ENCODE assay signal across 1 cellular context in genomic region chr5:146446861-146447733, GRCh38.
TF ChIP-seq lines count a peak whose summit lies in the region.

TSS of gene TCERG1 (plus strand) at chr5:146447333. CDS start at chr5:146447350, 17 bp downstream.

TF ChIP-seq in K562, 482 proteins besides CTCF, POLR2A, EP300 and RAD21 (continued from another document):
- TF ChIP-seq MLLT1 (IDR thresholded peaks at IDR 0.05): peak in 1 of 2 experiments; percentile 99; a peak in 2 of 4 replicates
- TF ChIP-seq PURB (CRISPR knock-in tag; IDR thresholded peaks at IDR 0.05; ENCODE audit: low read depth): no peak
- TF ChIP-seq KAT2B (IDR thresholded peaks at IDR 0.05; ENCODE audit: low read depth, low read length): no peak
- no peak for TF ChIP-seq NELFE (IDR thresholded peaks at IDR 0.05; ENCODE audit: insufficient read depth, insufficient read length)
- TF ChIP-seq ZC3H8 (IDR thresholded peaks at IDR 0.05): no peak
- TF ChIP-seq NFE2L1 (tag; IDR thresholded peaks at IDR 0.05; ENCODE audit: borderline replicate concordance, low read depth): no peak
- TF ChIP-seq RBM17 (IDR thresholded peaks at IDR 0.05; ENCODE audit: borderline replicate concordance, low read depth, low read length): no peak
- no peak for TF ChIP-seq ZNF699 (CRISPR knock-in tag; IDR thresholded peaks at IDR 0.05; ENCODE audit: insufficient replicate concordance)
- TF ChIP-seq STAT5A (IDR thresholded peaks at IDR 0.05; ENCODE audit: borderline replicate concordance, low read length): no peak; the same call in 1 of the 2 replicates
- TF ChIP-seq ZFP36 (IDR thresholded peaks at IDR 0.05; ENCODE audit: low read depth, low read length, partially characterized antibody): no peak
- TF ChIP-seq ZKSCAN8 (CRISPR knock-in tag; IDR thresholded peaks at IDR 0.05): peak; percentile 82
- 0 out of 2 replicates have a peak, but pooled peaks have one; percentile 6 for TF ChIP-seq KLF16 (IDR thresholded peaks at IDR 0.05)
- TF ChIP-seq ZNF449 (CRISPR knock-in tag; IDR thresholded peaks at IDR 0.05): no peak
- no peak for TF ChIP-seq ZNF445 (CRISPR knock-in tag; IDR thresholded peaks at IDR 0.05; ENCODE audit: low read depth)
- TF ChIP-seq HEY1 (CRISPR knock-in tag; IDR thresholded peaks at IDR 0.05; ENCODE audit: borderline replicate concordance): no peak
- no peak for TF ChIP-seq ATF2 (CRISPR knock-in tag; IDR thresholded peaks at IDR 0.05)
- TF ChIP-seq NONO (IDR thresholded peaks at IDR 0.05; ENCODE audit: low read depth in 2 of 2, low read length in 1 of 2): no peak
- peak; percentile 54; the same call in 1 of the 2 replicates for TF ChIP-seq GABPB1 (CRISPR knock-in tag; IDR thresholded peaks at IDR 0.05)
- peak; percentile 89 for TF ChIP-seq TBP (optimal IDR thresholded peaks at IDR 0.05; ENCODE audit: low read depth, low read length)
- TF ChIP-seq JUN (IDR thresholded peaks at IDR 0.05; ENCODE audit: borderline replicate concordance, low read depth, low read length): peak; percentile 82; the same call in 1 of the 2 replicates
- peak; percentile 83; the same call in 1 of the 2 replicates for TF ChIP-seq JUN (CRISPR knock-in tag; IDR thresholded peaks at IDR 0.05; ENCODE audit: borderline replicate concordance)
- TF ChIP-seq YY1 (IDR thresholded peaks at IDR 0.05; ENCODE audit: borderline replicate concordance in 1 of 3, control insufficient read depth in 1 of 3, extremely low read depth in 1 of 3, insufficient read depth in 3 of 3, insufficient read length in 1 of 3, insufficient replicate concordance in 2 of 3, low read depth in 1 of 3, low read length in 2 of 3): peak; percentile 82 to 94 (median 91)
- TF ChIP-seq XRCC4 (IDR thresholded peaks at IDR 0.05; ENCODE audit: extremely low read depth, insufficient read depth, insufficient read length): no peak
- peak; percentile 97; the same call in 1 of the 2 replicates for TF ChIP-seq ARID4B (CRISPR knock-in tag; IDR thresholded peaks at IDR 0.05)
- no peak for TF ChIP-seq HMGN3 (IDR thresholded peaks at IDR 0.05; ENCODE audit: borderline replicate concordance, extremely low read depth, insufficient read length, low read depth, low read length)
- peak; percentile 19 to 70; a peak in 3 of 4 replicates for TF ChIP-seq RCOR1 (IDR thresholded peaks at IDR 0.05; ENCODE audit: borderline replicate concordance in 1 of 2, low read depth in 2 of 2, low read length in 2 of 2)
- TF ChIP-seq TCF7 (IDR thresholded peaks at IDR 0.05; ENCODE audit: borderline replicate concordance): peak; percentile 21; the same call in 1 of the 2 replicates
- TF ChIP-seq ZNF764 (CRISPR knock-in tag; IDR thresholded peaks at IDR 0.05; ENCODE audit: low read depth): 0 out of 2 replicates have a peak, but pooled peaks have one; percentile 2
- peak in 1 of 2 experiments; percentile 85; a peak in 1 of 4 replicates for TF ChIP-seq FOXA3 (CRISPR knock-in tag; conservative IDR thresholded peaks at IDR 0.05 in 1 of 2, IDR thresholded peaks at IDR 0.05 in 1 of 2)
- TF ChIP-seq PPARD (CRISPR knock-in tag; IDR thresholded peaks at IDR 0.05): no peak
- no peak for TF ChIP-seq CHCHD3 (CRISPR knock-in tag; IDR thresholded peaks at IDR 0.05)
- peak; percentile 72 for TF ChIP-seq JUND (IDR thresholded peaks at IDR 0.05; ENCODE audit: borderline replicate concordance, low read depth, low read length)
- peak; percentile 63; the same call in 1 of the 3 replicates for TF ChIP-seq JUND (tag; IDR thresholded peaks at IDR 0.05; ENCODE audit: borderline replicate concordance, low read depth, low read length)
- TF ChIP-seq ZNF311 (CRISPR knock-in tag; IDR thresholded peaks at IDR 0.05): peak; percentile 96
- TF ChIP-seq XRCC5 (IDR thresholded peaks at IDR 0.05; ENCODE audit: low read depth, low read length): peak; percentile 70; the same call in 1 of the 2 replicates
- TF ChIP-seq GABPB2 (CRISPR knock-in tag; conservative IDR thresholded peaks at IDR 0.05): no peak
- no peak for TF ChIP-seq SRSF1 (IDR thresholded peaks at IDR 0.05; ENCODE audit: low read depth, low read length)
- no peak for TF ChIP-seq ZFP91 (CRISPR knock-in tag; IDR thresholded peaks at IDR 0.05)
- TF ChIP-seq ZKSCAN3 (CRISPR knock-in tag; IDR thresholded peaks at IDR 0.05): no peak
- no peak for TF ChIP-seq PHF21A (IDR thresholded peaks at IDR 0.05; ENCODE audit: borderline replicate concordance, low read depth)
- no peak for TF ChIP-seq ZC3H4 (CRISPR knock-in tag; IDR thresholded peaks at IDR 0.05; ENCODE audit: borderline replicate concordance)
- TF ChIP-seq RBBP5 (IDR thresholded peaks at IDR 0.05; ENCODE audit: borderline replicate concordance, insufficient read depth, low read length, poor library complexity, severe bottlenecking): peak; percentile 98
- no peak for TF ChIP-seq ZNF277 (CRISPR knock-in tag; IDR thresholded peaks at IDR 0.05; ENCODE audit: borderline replicate concordance)
- TF ChIP-seq SIX5 (IDR thresholded peaks at IDR 0.05; ENCODE audit: borderline replicate concordance in 1 of 2, insufficient read depth in 1 of 2, low read depth in 1 of 2, low read length in 2 of 2): no peak
- no peak for TF ChIP-seq KLF10 (CRISPR knock-in tag; IDR thresholded peaks at IDR 0.05)
- peak; percentile 96 for TF ChIP-seq LCOR (CRISPR knock-in tag; IDR thresholded peaks at IDR 0.05)
- TF ChIP-seq FOS (IDR thresholded peaks at IDR 0.05; ENCODE audit: extremely low read depth, insufficient read length): peak; percentile 97
- no peak for TF ChIP-seq SRSF9 (IDR thresholded peaks at IDR 0.05; ENCODE audit: borderline replicate concordance, low read depth, low read length)
- TF ChIP-seq EP400 (IDR thresholded peaks at IDR 0.05): peak; percentile 99
- TF ChIP-seq RBFOX2 (IDR thresholded peaks at IDR 0.05; ENCODE audit: low read depth, low read length): peak; percentile 96
- peak; percentile 22; the same call in 1 of the 2 replicates for TF ChIP-seq TOE1 (IDR thresholded peaks at IDR 0.05; ENCODE audit: borderline replicate concordance)
- no peak; the same call in 1 of the 2 replicates for TF ChIP-seq TOE1 (CRISPR knock-in tag; IDR thresholded peaks at IDR 0.05; ENCODE audit: borderline replicate concordance, low read depth)
- no peak for TF ChIP-seq CBX2 (IDR thresholded peaks at IDR 0.05; ENCODE audit: insufficient read depth, low read length, poor library complexity, severe bottlenecking)
- no peak for TF ChIP-seq HIVEP1 (CRISPR knock-in tag; IDR thresholded peaks at IDR 0.05)
- TF ChIP-seq RBM14 (IDR thresholded peaks at IDR 0.05; ENCODE audit: borderline replicate concordance, insufficient read depth, low read depth, low read length): no peak
- no peak for TF ChIP-seq ZNF280B (CRISPR knock-in tag; IDR thresholded peaks at IDR 0.05)
- TF ChIP-seq ZNF79 (CRISPR knock-in tag; IDR thresholded peaks at IDR 0.05; ENCODE audit: low read depth): peak; percentile 74
- peak; percentile 96 for TF ChIP-seq MAX (CRISPR knock-in tag; IDR thresholded peaks at IDR 0.05)
- peak in 1 of 2 experiments; percentile 75; a peak in 1 of 4 replicates for TF ChIP-seq HDAC1 (IDR thresholded peaks at IDR 0.05)
- TF ChIP-seq DMBX1 (CRISPR knock-in tag; IDR thresholded peaks at IDR 0.05; ENCODE audit: borderline replicate concordance): peak; percentile 96
